In the genomic region with DNA sequence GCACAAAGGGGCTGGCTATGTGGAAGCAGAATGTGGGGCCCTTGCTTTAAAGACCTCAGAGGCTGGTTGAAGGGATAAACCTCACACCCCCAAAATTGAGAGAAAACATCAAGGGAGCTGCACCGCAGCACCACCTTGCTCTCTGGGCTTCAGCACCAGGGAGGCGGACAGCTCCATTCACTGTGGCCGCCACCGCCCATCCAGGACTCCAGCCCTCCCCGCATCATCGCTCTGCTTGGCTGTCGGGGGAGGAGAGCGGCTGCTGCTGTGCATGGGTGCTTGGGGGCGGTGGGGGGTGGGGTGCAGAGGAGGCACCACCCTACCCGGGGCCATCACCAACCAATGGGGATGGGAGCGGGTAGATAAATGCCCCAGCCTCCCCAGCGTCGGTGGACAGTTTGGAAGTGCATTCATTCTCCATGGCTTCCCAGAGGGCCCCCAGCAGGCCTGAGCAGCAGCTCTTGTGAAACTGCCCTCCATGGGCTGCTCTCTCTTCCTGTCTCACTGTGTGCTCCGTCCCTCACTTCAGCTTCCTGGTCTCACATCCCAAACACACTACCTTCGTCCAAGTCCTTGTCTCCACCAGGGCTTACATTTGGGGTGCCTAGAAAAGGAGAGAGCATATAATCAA, we compare ENCODE assay signal across 9 cellular contexts.
DNase-seq lines count a peak whose midpoint lies in the region; ATAC-seq and FAIRE-seq lines count a peak whose summit lies in the region.
"Had no signal": no experiment of that assay in that cellular context is flagged by ENCODE, and none has a peak within 500 bp of the region (broad histone marks: within the 10 kb centered on the region; RNA-seq: fewer than 3 reads in every experiment).

No MANE protein-coding gene starts in this region.

- peaks cover 2% of the 10 kb centered on the region for H3K36me3 Mint-ChIP-seq in activated CD4-positive, alpha-beta memory T cell treated with anti-CD3 and anti-CD28 coated beads for 36 hours

- H3K27ac ChIP-seq in right cardiac atrium (ENCODE audit: low read length), result no peak overlapping the region

- no peak for FAIRE-seq in urothelium cell line (lab: Jason Lieb, UNC)

- ATAC-seq in right cardiac atrium, result no peak
- no peak for ATAC-seq in HG03432 (IDR thresholded peaks at IDR 0.05; ENCODE audit: unreplicated experiment)
- no peak for ATAC-seq in HG02763 (IDR thresholded peaks at IDR 0.05; ENCODE audit: unreplicated experiment)
- no peak for ATAC-seq in GM19452 (IDR thresholded peaks at IDR 0.05; ENCODE audit: unreplicated experiment)

- CTCF ChIA-PET in activated CD4-positive, alpha-beta memory T cell treated with anti-CD3 and anti-CD28 coated beads for 36 hours (lab: Charles Lee), result interaction anchor here (0.6 kb wide), 1 partner anchor 209 kb away, joined by 3 read pairs; no protein-coding TSS in a partner anchor

- H3K27me3 ChIP-seq in right cardiac atrium (ENCODE audit: control insufficient read depth, insufficient read depth), result no peaks in the 10 kb centered on the region

- intact Hi-C loops in activated CD4-positive, alpha-beta memory T cell treated with anti-CD3 and anti-CD28 coated beads for 36 hours (cut with micrococcal nuclease), result no loop called here
- intact Hi-C loops in right cardiac atrium (cut with DNase I), result no loop called here

- WGBS in right cardiac atrium, result 15% methylated on average over 15 of the region's 15 CpGs

- no peak overlapping the region for H3K4me3 Mint-ChIP-seq in activated CD4-positive, alpha-beta memory T cell treated with anti-CD3 and anti-CD28 coated beads for 36 hours

- no peak overlapping the region for H3K27ac Mint-ChIP-seq in activated CD4-positive, alpha-beta memory T cell treated with anti-CD3 and anti-CD28 coated beads for 36 hours

- peaks cover 2% of the 10 kb centered on the region for H3K9me3 ChIP-seq in right cardiac atrium (ENCODE audit: control insufficient read depth, low read length)

- no peaks in the 10 kb centered on the region for H3K4me1 ChIP-seq in right cardiac atrium (ENCODE audit: control insufficient read depth, insufficient read depth, low read length)

- H3K4me1 Mint-ChIP-seq in activated CD4-positive, alpha-beta memory T cell treated with anti-CD3 and anti-CD28 coated beads for 36 hours (ENCODE audit: low read depth), result no peaks in the 10 kb centered on the region

- peaks cover 23% of the 10 kb centered on the region for H3K27me3 Mint-ChIP-seq in activated CD4-positive, alpha-beta memory T cell treated with anti-CD3 and anti-CD28 coated beads for 36 hours

- H3K9me3 Mint-ChIP-seq in activated CD4-positive, alpha-beta memory T cell treated with anti-CD3 and anti-CD28 coated beads for 36 hours, result peaks cover 24% of the 10 kb centered on the region

- POLR2A ChIA-PET in activated CD4-positive, alpha-beta memory T cell treated with anti-CD3 and anti-CD28 coated beads for 36 hours (lab: Charles Lee), result no interaction called here

- H3K4me3 ChIP-seq in right cardiac atrium (ENCODE audit: low read length), result no peak overlapping the region

- peak in 4 of 6 experiments; percentile 4 to 16 (median 10) for DNase-seq in stimulated activated naive CD4-positive, alpha-beta T cell (lab: John Stamatoyannopoulos, UW)
- no peak for DNase-seq in stimulated activated naive CD4-positive, alpha-beta T cell treated with Interleukin-2 at 50 U/mL for 16 hours (lab: John Stamatoyannopoulos, UW)
- DNase-seq in activated CD4-positive, alpha-beta memory T cell treated with anti-CD3 and anti-CD28 coated beads for 36 hours, result peak; percentile 49
- DNase-seq in right cardiac atrium, result peak; percentile 20 to 81 (median 71)
- DNase-seq in urothelium cell line (ENCODE audit: low spot score), result peak; percentile 89
- DNase-seq: NCI-H510A treated with DMSO at 0.1 percent for 48 hours had no signal
